ENCODE assay signal across 22 cellular contexts in the genomic region with DNA sequence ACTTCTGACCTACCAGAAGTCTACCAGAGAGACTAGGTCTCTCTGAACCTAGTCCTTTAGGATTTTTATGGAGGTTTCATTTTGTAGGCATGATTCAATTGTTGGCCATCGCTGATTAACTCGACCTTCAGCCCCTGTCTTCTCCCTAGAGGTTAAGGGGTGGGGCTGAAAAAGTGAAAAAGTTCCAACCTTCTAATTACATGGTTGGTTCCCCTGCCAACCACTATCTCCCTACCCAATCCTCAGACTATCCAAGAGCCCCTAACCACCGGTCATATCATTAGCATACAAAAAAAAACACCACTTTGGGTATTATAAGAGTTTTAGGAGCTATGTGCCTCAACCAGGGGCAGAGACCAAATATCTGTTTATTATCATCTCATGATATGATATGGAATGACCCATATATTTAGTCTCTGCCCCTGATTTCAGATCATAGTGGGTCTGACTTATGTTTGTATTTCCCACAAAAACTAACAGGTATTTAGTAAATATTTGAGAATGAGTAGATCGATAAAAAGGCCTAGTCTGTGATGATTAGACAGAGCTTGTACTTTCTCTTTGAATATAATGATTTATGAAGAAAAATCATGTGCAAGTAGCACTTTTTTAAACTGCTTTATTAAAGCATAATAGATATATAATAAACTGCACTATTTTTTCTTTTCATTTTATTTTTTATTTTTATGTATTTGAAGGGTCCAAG.
"Had no signal": no experiment of that assay in that cellular context is flagged by ENCODE, and none has a peak within 500 bp of the region (broad histone marks: within the 10 kb centered on the region; RNA-seq: fewer than 3 reads in every experiment).

No MANE protein-coding gene starts in this region.

- H3K4me3 Mint-ChIP-seq: activated CD4-positive, alpha-beta T cell treated with anti-CD3 and anti-CD28 coated beads, Interleukin-2, amount 10 ng/mL, durations not matched to agents 24 days and 14 days; activated CD8-positive, alpha-beta memory T cell treated with anti-CD3 and anti-CD28 coated beads, Interleukin-2, amount 10 ng/mL, durations not matched to agents 7 days and 5 days; activated T-cell treated with anti-CD3 and anti-CD28 coated beads, Interleukin-2, amount 50 U/mL, for 4 hours; T-helper 1 cell treated with Interleukin-12 subunit alpha and Interleukin-12 subunit beta and Interleukin-4 antibody, amounts not matched to agents 30 μg/mL and 1 μg/mL, for 36 hours; WTC11 had no signal

- H3K27me3 Mint-ChIP-seq: activated CD4-positive, alpha-beta T cell treated with anti-CD3 and anti-CD28 coated beads, Interleukin-2, amount 10 ng/mL, durations not matched to agents 24 days and 14 days; activated CD8-positive, alpha-beta memory T cell treated with anti-CD3 and anti-CD28 coated beads, Interleukin-2, amount 10 ng/mL, durations not matched to agents 7 days and 5 days had no signal

- H3K27ac Mint-ChIP-seq: activated CD4-positive, alpha-beta T cell treated with anti-CD3 and anti-CD28 coated beads, Interleukin-2, amount 10 ng/mL, durations not matched to agents 24 days and 14 days; activated CD8-positive, alpha-beta memory T cell treated with anti-CD3 and anti-CD28 coated beads, Interleukin-2, amount 10 ng/mL, durations not matched to agents 7 days and 5 days; activated naive CD4-positive, alpha-beta T cell treated with anti-CD3 and anti-CD28 coated beads, Interleukin-2, amount 50 U/mL, for 72 hours; T-helper 1 cell treated with Interleukin-12 subunit alpha and Interleukin-12 subunit beta and Interleukin-4 antibody, amounts not matched to agents 30 μg/mL and 1 μg/mL, for 36 hours; WTC11 had no signal

- H3K9me3 Mint-ChIP-seq: activated T-cell treated with anti-CD3 and anti-CD28 coated beads, Interleukin-2, amount 50 U/mL, for 4 hours; T-helper 1 cell treated with Interleukin-12 subunit alpha and Interleukin-12 subunit beta and Interleukin-4 antibody, amounts not matched to agents 30 μg/mL and 1 μg/mL, for 36 hours had no signal

- ATAC-seq: activated CD8-positive, alpha-beta memory T cell treated with anti-CD3 and anti-CD28 coated beads, Interleukin-2, amount 10 ng/mL, durations not matched to agents 7 days and 5 days; activated T-cell treated with anti-CD3 and anti-CD28 coated beads, Interleukin-2, amount 50 U/mL, for 4 hours; WTC11 had no signal

- H3K4me1 Mint-ChIP-seq: activated CD8-positive, alpha-beta memory T cell treated with anti-CD3 and anti-CD28 coated beads, Interleukin-2, amount 10 ng/mL, durations not matched to agents 7 days and 5 days; WTC11 had no signal

- DNase-seq: activated CD4-positive, alpha-beta T cell treated with anti-CD3 and anti-CD28 coated beads, Interleukin-2, amount 10 ng/mL, durations not matched to agents 24 days and 14 days; activated CD4-positive, alpha-beta T cell treated with anti-CD3 and anti-CD28 coated beads, Interleukin-2, amount 50 U/mL, for 48 hours; activated CD4-positive, CD25-positive, alpha-beta regulatory T cell treated with anti-CD3 and anti-CD28 coated beads, Interleukin-2, amount 50 U/mL, for 72 hours; activated CD8-positive, alpha-beta memory T cell treated with anti-CD3 and anti-CD28 coated beads, Interleukin-2, amount 10 ng/mL, durations not matched to agents 7 days and 5 days; activated effector memory CD4-positive, alpha-beta T cell treated with anti-CD3 and anti-CD28 coated beads, Interleukin-2, amount 50 U/mL, for 16 hours; activated naive CD4-positive, alpha-beta T cell treated with Interleukin-2 at 50 U/mL for 16 hours; activated T-cell treated with anti-CD3 and anti-CD28 coated beads, Interleukin-2, amount 50 U/mL, for 4 hours; adrenal gland; anterior cingulate cortex; cerebellar nuclear complex; MM.1S; NCI-H1105; NCI-H1436 treated with DMSO at 0.1 percent for 48 hours; NCI-H187 treated with DMSO at 0.1 percent for 48 hours; NCI-H2081 treated with DMSO at 0.1 percent for 48 hours; NCI-H446; NCI-H524; PC-9; SHP77 treated with DMSO at 0.1 percent for 48 hours had no signal
